ENCODE assay signal across 8 cellular contexts in genomic region chr14:77707355-77707723, GRCh38. TPM values are rescaled to one million over a fixed set of nuclear protein-coding genes. Genes with fewer than 3 reads are reported as not detected.
DNase-seq lines count a peak whose midpoint lies in the region; ATAC-seq and TF ChIP-seq lines count a peak whose summit lies in the region.

No MANE protein-coding gene starts in this region.

- TF ChIP-seq CTCF in BE2C (IDR thresholded peaks at IDR 0.05; ENCODE audit: low read depth, low read length) (peak; percentile 48; the same call in 1 of the 2 replicates), GM12875 (IDR thresholded peaks at IDR 0.05; ENCODE audit: borderline replicate concordance, insufficient read depth, low read depth, low read length) (peak; percentile 23; the same call in 1 of the 2 replicates)

- H3K4me1 ChIP-seq in BE2C, result peaks cover 4% of the 10 kb centered on the region
- H3K4me1 ChIP-seq in adipocyte (ENCODE audit: control insufficient read depth, insufficient read depth, low read length), result peaks cover 30% of the 10 kb centered on the region

- intact Hi-C loops in left cardiac atrium (cut with DNase I), result loop anchor here in 1 of 2 donors (2.0 kb wide), 1 partner anchor 53 kb away; no protein-coding TSS in a partner anchor

- peaks cover 43% of the 10 kb centered on the region for H3K36me3 ChIP-seq in BE2C
- peaks cover 36% of the 10 kb centered on the region for H3K36me3 ChIP-seq in adipocyte (ENCODE audit: control insufficient read depth, insufficient read depth, low read length, severe bottlenecking)

- H3K27me3 ChIP-seq in BE2C, result no peaks in the 10 kb centered on the region
- H3K27me3 ChIP-seq in adipocyte (replicated peaks; ENCODE audit: control insufficient read depth, insufficient read depth, low read length), result no peaks in the 10 kb centered on the region

- peak overlapping the region; percentile 89 for H3K4me3 ChIP-seq in BE2C (ENCODE audit: low read depth, low read length)
- H3K4me3 ChIP-seq in GM12875 (ENCODE audit: low read depth, low read length), result peak overlapping the region; percentile 99
- H3K4me3 ChIP-seq in adipocyte (ENCODE audit: low read length), result peak overlapping the region; percentile 100

- no peaks in the 10 kb centered on the region for H3K9me3 ChIP-seq in BE2C
- no peaks in the 10 kb centered on the region for H3K9me3 ChIP-seq in adipocyte (ENCODE audit: control insufficient read depth, low read length)

- ATAC-seq in HG02798 (IDR thresholded peaks at IDR 0.05; ENCODE audit: poor library complexity, unreplicated experiment) (peak; percentile 29), left cardiac atrium (peak; percentile 52 to 63)

- DNase-seq in BE2C, result peak; percentile 28
- DNase-seq in NCI-H1694 treated with DMSO at 0.1 percent for 48 hours (lab: John Stamatoyannopoulos, UW), result peak; percentile 70
- DNase-seq in adipocyte (ENCODE audit: low read depth), result peak; percentile 72
- DNase-seq in left cardiac atrium, result no peak
- peak; percentile 56 for DNase-seq in pons (ENCODE audit: low spot score)
- DNase-seq in effector CD4-positive, alpha-beta T cell, result no peak

- H3K9ac ChIP-seq in adipocyte (ENCODE audit: low read length), result peak overlapping the region; percentile 90

RNA-seq across cellular contexts. Expression of gene ALKBH1, which starts 0.5 kb away (rescaled TPM):
- polyA plus RNA-seq in BE2C (2012; ENCODE audit: insufficient read depth, insufficient read length, low read depth), result 14.6 TPM
- total RNA-seq in left cardiac atrium, result 10 to 100 TPM in 1 of 2 donors, 1 to 10 TPM in 1; 9.8 to 10.6 TPM

RNA-seq across cellular contexts. Expression of gene SLIRP, which starts 0.6 kb away (rescaled TPM):
- polyA plus RNA-seq in BE2C (2012; ENCODE audit: insufficient read depth, insufficient read length, low read depth), result 363 TPM
- total RNA-seq in left cardiac atrium, result 100 to 1,000 TPM; 144 to 164 TPM

RNA-seq across cellular contexts. Expression of gene SNW1, which starts 53.6 kb away (rescaled TPM):
- polyA plus RNA-seq in BE2C (2012; ENCODE audit: insufficient read depth, insufficient read length, low read depth), result 111 TPM
- total RNA-seq in left cardiac atrium, result 10 to 100 TPM; 53.1 to 56.6 TPM

Comparison
In these comparisons a context has a peak if more than half of its experiments do, and no peak if none do; other contexts are left out.
1. DNase-seq: peak in BE2C (single experiment), NCI-H1694 treated with DMSO at 0.1 percent for 48 hours (single experiment), adipocyte (single experiment) and pons (single experiment); none in left cardiac atrium (single experiment) and effector CD4-positive, alpha-beta T cell (single experiment).
2. Peak in every context shown above with its lines, with median percentiles within 50 percentile points of each other: H3K4me3 ChIP-seq.